9 cellular contexts compared by ENCODE assay signal in the genomic region with DNA sequence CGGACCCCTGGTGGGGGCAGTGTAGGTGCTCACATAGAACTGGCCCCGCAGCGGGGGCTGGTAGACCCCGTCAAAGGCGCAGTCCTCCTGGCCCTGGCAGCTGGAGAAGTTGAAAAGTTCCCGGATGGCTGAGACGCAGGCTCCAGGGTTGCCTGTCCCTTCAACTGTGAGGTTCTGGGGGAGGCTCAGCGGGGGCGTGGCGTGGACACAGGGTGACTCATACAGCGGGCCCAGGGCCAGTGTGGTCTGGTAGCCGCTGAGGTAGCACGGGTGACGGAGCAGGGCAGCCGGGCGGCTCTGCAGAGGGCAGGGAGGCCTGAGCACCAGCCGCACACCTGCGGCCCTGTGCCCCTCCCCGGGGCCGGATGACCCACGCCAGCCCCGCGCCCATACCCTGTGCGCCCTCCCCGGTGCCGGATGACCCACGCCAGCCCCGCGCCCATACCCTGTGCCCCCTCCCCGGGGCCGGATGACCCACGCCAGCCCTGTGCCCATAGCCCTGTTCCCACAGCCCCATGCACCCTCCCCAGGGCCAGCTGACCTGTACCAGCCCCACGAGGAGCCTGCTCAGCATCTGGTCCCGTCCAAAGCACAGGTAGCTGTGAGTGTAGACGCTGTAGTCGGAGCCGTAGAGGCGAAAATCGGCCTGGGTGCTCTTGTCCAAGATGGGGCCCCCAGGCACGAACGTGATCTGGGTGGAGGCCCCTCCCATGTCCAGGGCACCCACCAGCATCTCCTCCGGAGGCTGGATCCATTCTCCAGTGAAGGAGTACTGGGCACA. TPM values are rescaled to one million over a fixed set of nuclear protein-coding genes. Genes with fewer than 3 reads are reported as not detected.
DNase-seq lines count a peak whose midpoint lies in the region; ATAC-seq, FAIRE-seq and TF ChIP-seq lines count a peak whose summit lies in the region.
"Had no signal": no experiment of that assay in that cellular context is flagged by ENCODE, and none has a peak within 500 bp of the region (broad histone marks: within the 10 kb centered on the region; RNA-seq: fewer than 3 reads in every experiment).

No MANE protein-coding gene starts in this region.

- no peaks in the 10 kb centered on the region for H3K79me2 ChIP-seq in astrocyte (ENCODE audit: insufficient read depth, low read length)

- H3K4me3 ChIP-seq in astrocyte (ENCODE audit: insufficient read depth, low read depth, low read length): peak overlapping the region; percentile 5
- no peak overlapping the region for H3K4me3 ChIP-seq in upper lobe of right lung

- DNase-seq in HuH-7.5 (ENCODE audit: low spot score): peak; percentile 78
- DNase-seq in astrocyte (ENCODE audit: low read depth): peak; percentile 72
- DNase-seq in left colon: peak; percentile 85 to 90
- DNase-seq in upper lobe of right lung: peak; percentile 90
- DNase-seq in immature natural killer cell: no peak
- no peak for DNase-seq in KG1 (lab: John Stamatoyannopoulos, UW)

- H3K36me3 Mint-ChIP-seq in astrocyte (ENCODE audit: low read depth, unreplicated experiment): no peaks in the 10 kb centered on the region
- H3K36me3 Mint-ChIP-seq in immature natural killer cell: no peaks in the 10 kb centered on the region

- no peaks in the 10 kb centered on the region for H4K20me1 ChIP-seq in astrocyte (ENCODE audit: insufficient read depth, low read length)

- peak overlapping the region; percentile 60 for H3K9ac ChIP-seq in astrocyte (ENCODE audit: low read length)

- H3K4me3 Mint-ChIP-seq in astrocyte (ENCODE audit: unreplicated experiment): no peak overlapping the region
- no peak overlapping the region for H3K4me3 Mint-ChIP-seq in immature natural killer cell

- H2AFZ ChIP-seq in astrocyte (ENCODE audit: low read depth, low read length): peak overlapping the region; percentile 72

- H3K27me3 Mint-ChIP-seq in astrocyte (ENCODE audit: low read depth, unreplicated experiment) (peaks cover 9% of the 10 kb centered on the region), immature natural killer cell (ENCODE audit: low read depth in 3 of 3) (peaks cover 0 to 1% (median 0%) of the 10 kb centered on the region in 3 donors)

- H3K9me3 ChIP-seq in astrocyte (ENCODE audit: insufficient read depth, low read depth, low read length): no peaks in the 10 kb centered on the region
- no peaks in the 10 kb centered on the region for H3K9me3 ChIP-seq in upper lobe of right lung

- intact Hi-C loops in left colon (cut with DNase I, micrococcal nuclease) (no loop called here), upper lobe of right lung (cut with DNase I) (no loop called here)

- no peaks in the 10 kb centered on the region for H3K27me3 ChIP-seq in astrocyte (ENCODE audit: insufficient read depth, low read length)
- no peaks in the 10 kb centered on the region for H3K27me3 ChIP-seq in upper lobe of right lung

- TF ChIP-seq CTCF in astrocyte (IDR thresholded peaks at IDR 0.05; ENCODE audit: insufficient read depth, low read depth, low read length): no peak
- no peak for TF ChIP-seq CTCF in upper lobe of right lung (IDR thresholded peaks at IDR 0.05)

- peak overlapping the region; percentile 64 for H3K4me2 ChIP-seq in astrocyte (ENCODE audit: low read length)

- H3K36me3 ChIP-seq in astrocyte (ENCODE audit: insufficient read depth, low read length): no peaks in the 10 kb centered on the region
- H3K36me3 ChIP-seq in upper lobe of right lung: no peaks in the 10 kb centered on the region

- H3K9me3 Mint-ChIP-seq in astrocyte (ENCODE audit: unreplicated experiment): no peaks in the 10 kb centered on the region
- no peaks in the 10 kb centered on the region for H3K9me3 Mint-ChIP-seq in immature natural killer cell

- no peak for FAIRE-seq in astrocyte (lab: Jason Lieb, UNC)
- FAIRE-seq: frontal cortex, TTC549 had no signal

- no peak overlapping the region for H3K27ac Mint-ChIP-seq in astrocyte (ENCODE audit: unreplicated experiment)
- no peak overlapping the region for H3K27ac Mint-ChIP-seq in immature natural killer cell

- ATAC-seq in left colon: peak; percentile 65
- peak; percentile 84 for ATAC-seq in upper lobe of right lung
- ATAC-seq in HG03095 (IDR thresholded peaks at IDR 0.05; ENCODE audit: unreplicated experiment): no peak

- no peaks in the 10 kb centered on the region for H3K4me1 Mint-ChIP-seq in astrocyte (ENCODE audit: low read depth, unreplicated experiment)
- H3K4me1 Mint-ChIP-seq in immature natural killer cell: peaks cover 0 to 4% of the 10 kb centered on the region in 2 donors

- H3K4me1 ChIP-seq in astrocyte (ENCODE audit: insufficient read depth, low read length) (peaks cover 7% of the 10 kb centered on the region), upper lobe of right lung (no peaks in the 10 kb centered on the region)

- H3K27ac ChIP-seq in astrocyte (ENCODE audit: low read depth, low read length) (no peak overlapping the region), upper lobe of right lung (no peak overlapping the region)

RNA-seq across cellular contexts. Expression of a gene that starts 5.0 kb away (rescaled TPM):
- total RNA-seq in astrocyte (0.11 TPM in 1 of 2 replicates, not detected in the other), left colon (100 to 1,000 TPM; 108 to 120 TPM), upper lobe of right lung (not detected)
- not detected for polyA plus RNA-seq in immature natural killer cell
- total RNA-seq: frontal cortex had no signal

RNA-seq across cellular contexts. Expression of a gene that starts 13.0 kb away (rescaled TPM):
- total RNA-seq in astrocyte: 0.50 and 0.84 TPM in 2 replicates
- total RNA-seq in left colon: 10 to 100 TPM; 33.3 to 42.6 TPM
- 6.5 TPM for total RNA-seq in upper lobe of right lung
- 1 to 10 TPM; 1.2 to 2.1 (median 1.4) TPM for polyA plus RNA-seq in immature natural killer cell

RNA-seq across cellular contexts. Expression of a gene that starts 13.2 kb away (rescaled TPM):
- total RNA-seq in astrocyte (8.5 and 9.4 TPM in 2 replicates), left colon (10 to 100 TPM; 44.1 to 57.3 TPM), upper lobe of right lung (27.3 TPM)
- 1 to 10 TPM; 1.6 to 6.3 (median 4.3) TPM for polyA plus RNA-seq in immature natural killer cell

RNA-seq across cellular contexts. Expression of a gene that starts 23.0 kb away (rescaled TPM):
- total RNA-seq in astrocyte (48.8 and 50.5 TPM in 2 replicates), left colon (10 to 100 TPM; 39.9 to 52.0 TPM), upper lobe of right lung (23.9 TPM)
- polyA plus RNA-seq in immature natural killer cell: 10 to 100 TPM in 1 of 3 donors, 1 to 10 TPM in 2; 9.4 to 14.3 (median 9.6) TPM

Comparison
In these comparisons a context has a peak if more than half of its experiments do, and no peak if none do; other contexts are left out.
1. DNase-seq: peak in HuH-7.5 (single experiment), astrocyte (single experiment), left colon (2 of 2) and upper lobe of right lung (single experiment); none in immature natural killer cell (0 of 3) and KG1 (single experiment).
2. RNA of a gene that starts 5.0 kb away (total RNA-seq): 108 to 120 TPM in left colon; 0.11 TPM in astrocyte and not detected in upper lobe of right lung (single experiment); every median in the first group is over 10 times any median in the second.